Comparison of ENCODE assay signal across 11 cellular contexts in genomic region chr21:46080171-46081021, GRCh38. TPM values are rescaled to one million over a fixed set of nuclear protein-coding genes. Genes with fewer than 3 reads are reported as not detected.
DNase-seq lines count a peak whose midpoint lies in the region; ATAC-seq and TF ChIP-seq lines count a peak whose summit lies in the region.
"Had no signal": no experiment of that assay in that cellular context is flagged by ENCODE, and none has a peak within 500 bp of the region (broad histone marks: within the 10 kb centered on the region; RNA-seq: fewer than 3 reads in every experiment).

No MANE protein-coding gene starts in this region.

- dilution Hi-C loops in mammary epithelial cell (cut with HindIII; ENCODE audit: low sequenced_read_pairs) = no loop called here

- no peaks in the 10 kb centered on the region for H3K27me3 ChIP-seq in breast epithelium
- peaks cover 4% of the 10 kb centered on the region for H3K27me3 ChIP-seq in mammary epithelial cell (ENCODE audit: insufficient read depth, low read length)
- no peaks in the 10 kb centered on the region for H3K27me3 ChIP-seq in muscle layer of colon (ENCODE audit: control insufficient read depth in 1 of 2, insufficient read depth in 2 of 2, low read length in 2 of 2)
- no peaks in the 10 kb centered on the region for H3K27me3 ChIP-seq in aorta (ENCODE audit: control insufficient read depth in 1 of 2, insufficient read depth in 2 of 2, low read length in 1 of 2)
- H3K27me3 ChIP-seq: SJSA1 had no signal

- BruUV-seq in mammary epithelial cell (replicated peaks; lab: Mats Ljungman, UMichigan) = no TSS peak

- in situ Hi-C loops in mammary epithelial cell (cut with MboI; ENCODE audit: low sequenced_read_pairs in 2 of 2) = no loop called here

- H3K4me1 ChIP-seq in breast epithelium = peaks cover 4 to 11% of the 10 kb centered on the region in 2 donors
- no peaks in the 10 kb centered on the region for H3K4me1 ChIP-seq in mammary epithelial cell (ENCODE audit: insufficient read depth, low read length)
- H3K4me1 ChIP-seq in muscle layer of colon (ENCODE audit: insufficient read depth, low read length) = peaks cover 26% of the 10 kb centered on the region
- no peaks in the 10 kb centered on the region for H3K4me1 ChIP-seq in aorta (ENCODE audit: control insufficient read depth in 1 of 2, insufficient read depth in 2 of 2, low read length in 2 of 2)

- intact Hi-C loops in breast epithelium (cut with DNase I; ENCODE audit: low total_unique reads) = no loop called here
- intact Hi-C loops in mammary epithelial cell (cut with micrococcal nuclease) = no loop called here
- intact Hi-C loops in aorta (cut with DNase I) = no loop called here

- H3K79me2 ChIP-seq in mammary epithelial cell (ENCODE audit: insufficient read depth, low read length) = no peaks in the 10 kb centered on the region

- H3K9ac ChIP-seq in mammary epithelial cell (ENCODE audit: insufficient read depth, low read length) (no peak overlapping the region), muscle layer of colon (ENCODE audit: low read length) (no peak overlapping the region)

- H3K4me2 ChIP-seq in mammary epithelial cell (ENCODE audit: insufficient read depth, low read depth, low read length) = no peak overlapping the region

- TF ChIP-seq CTCF in breast epithelium (IDR thresholded peaks at IDR 0.05) = no peak
- TF ChIP-seq CTCF in mammary epithelial cell (conservative IDR thresholded peaks at IDR 0.05 in 1 of 2, IDR thresholded peaks at IDR 0.05 in 1 of 2; ENCODE audit: extremely low read depth in 1 of 2, insufficient read depth in 1 of 2, low read depth in 1 of 2, low read length in 2 of 2) = no peak

- peak overlapping the region in 1 of 2 donors; percentile 79 for H3K27ac ChIP-seq in breast epithelium
- H3K27ac ChIP-seq in mammary epithelial cell (ENCODE audit: insufficient read depth, low read depth, low read length) = no peak overlapping the region
- H3K27ac ChIP-seq in muscle layer of colon (ENCODE audit: low read depth, low read length) = peak overlapping the region; percentile 41
- H3K27ac ChIP-seq in aorta (ENCODE audit: low read depth in 1 of 2, low read length in 2 of 2) = no peak overlapping the region

- CTCF ChIA-PET in mammary epithelial cell (lab: Charles Lee; ENCODE audit: low non-redundant PET) = no interaction called here

- peak; percentile 13 to 48 for DNase-seq in breast epithelium (ENCODE audit: low spot score in 2 of 2)
- no peak for DNase-seq in mammary epithelial cell
- DNase-seq in globus pallidus (ENCODE audit: low spot score) = peak; percentile 8
- peak; percentile 84 to 89 for DNase-seq in aorta
- DNase-seq in NCI-H2107 treated with DMSO at 0.1 percent for 48 hours (lab: John Stamatoyannopoulos, UW; ENCODE audit: unreplicated experiment) = no peak
- DNase-seq in NCI-H187 (lab: John Stamatoyannopoulos, UW) = no peak
- DNase-seq: activated CD4-positive, alpha-beta T cell treated with anti-CD3 and anti-CD28 coated beads for 4 hours; amniotic stem cell had no signal

- no peaks in the 10 kb centered on the region for H3K36me3 ChIP-seq in breast epithelium
- no peaks in the 10 kb centered on the region for H3K36me3 ChIP-seq in mammary epithelial cell (ENCODE audit: insufficient read depth, low read length)
- no peaks in the 10 kb centered on the region for H3K36me3 ChIP-seq in muscle layer of colon (ENCODE audit: insufficient read depth, low read length)
- H3K36me3 ChIP-seq in aorta (ENCODE audit: control insufficient read depth in 1 of 2, insufficient read depth in 2 of 2, low read length in 1 of 2) = no peaks in the 10 kb centered on the region
- H3K36me3 ChIP-seq: SJSA1 had no signal

- ATAC-seq in aorta (ENCODE audit: low FRiP score) (peak; percentile 53), GM19397 (IDR thresholded peaks at IDR 0.05; ENCODE audit: unreplicated experiment) (no peak)

- H3K4me3 ChIP-seq in breast epithelium = no peak overlapping the region
- H3K4me3 ChIP-seq in mammary epithelial cell (replicated peaks in 1 of 3; ENCODE audit: insufficient read depth in 1 of 3, low read depth in 2 of 3, low read length in 3 of 3) = no peak overlapping the region
- no peak overlapping the region for H3K4me3 ChIP-seq in muscle layer of colon (ENCODE audit: low read depth in 1 of 2, low read length in 2 of 2)
- H3K4me3 ChIP-seq in aorta (ENCODE audit: low read length in 2 of 2) = no peak overlapping the region
- H3K4me3 ChIP-seq: SJSA1 had no signal

- TF ChIP-seq POLR2A in breast epithelium (IDR thresholded peaks at IDR 0.05) = no peak

- 58% methylated on average over 13 of the region's 30 CpGs for WGBS in mammary epithelial cell (ENCODE audit: low coverage, missing lambda C conversion rate)
- WGBS in aorta, 2 donors = 33 to 37% methylated on average over 28 to 30 of the region's 30 CpGs

- no peak overlapping the region for H2AFZ ChIP-seq in mammary epithelial cell (ENCODE audit: low read depth, low read length)

- no peaks in the 10 kb centered on the region for H4K20me1 ChIP-seq in mammary epithelial cell (ENCODE audit: insufficient read depth, low read length)

- H3K9me3 ChIP-seq in breast epithelium = no peaks in the 10 kb centered on the region
- H3K9me3 ChIP-seq in mammary epithelial cell (replicated peaks; ENCODE audit: insufficient read depth, low read length) = no peaks in the 10 kb centered on the region
- no peaks in the 10 kb centered on the region for H3K9me3 ChIP-seq in muscle layer of colon (ENCODE audit: low read length)
- no peaks in the 10 kb centered on the region for H3K9me3 ChIP-seq in aorta (ENCODE audit: control insufficient read depth, low read length)
- H3K9me3 ChIP-seq: SJSA1 had no signal

RNA-seq across cellular contexts. Expression of gene COL6A2, which starts 17.5 kb away (rescaled TPM):
- 1,000 to 10,000 TPM in 1 of 3 donors, 100 to 1,000 TPM in 2; 177 to 1,266 (median 418) TPM for total RNA-seq in breast epithelium
- total RNA-seq in mammary epithelial cell = 10 to 100 TPM in 1 of 2 donors, under 1 TPM in 1; 0.87 to 47.0 TPM
- 0.74 TPM for polyA plus RNA-seq in mammary epithelial cell
- polyA minus RNA-seq in mammary epithelial cell = not detected
- 1,000 to 10,000 TPM; 1,386 to 1,431 TPM for total RNA-seq in aorta
- 1,000 to 10,000 TPM in 1 of 2 donors, 100 to 1,000 TPM in 1; 335 to 3,611 TPM for polyA plus RNA-seq in aorta

Comparison
In these comparisons a context has a peak if more than half of its experiments do, and no peak if none do; other contexts are left out.
1. DNase-seq: peak in breast epithelium (2 of 2), globus pallidus (single experiment) and aorta (2 of 2); none in mammary epithelial cell (single experiment), NCI-H2107 treated with DMSO at 0.1 percent for 48 hours (single experiment) and NCI-H187 (0 of 2).